ENCODE assay signal across 1 cellular context in genomic region chr9:114919611-114920010, GRCh38.
TF ChIP-seq lines count a peak whose summit lies in the region.

No MANE protein-coding gene starts in this region.

TF ChIP-seq in SK-N-SH treated with all-trans-retinoic acid at 6 μM for 48 hours, 23 proteins besides CTCF, POLR2A, EP300 and RAD21:
- TF ChIP-seq POU6F1 (CRISPR knock-in tag; IDR thresholded peaks at IDR 0.05; ENCODE audit: borderline replicate concordance, low read depth) (no peak), PATZ1 (CRISPR knock-in tag; IDR thresholded peaks at IDR 0.05; ENCODE audit: borderline replicate concordance) (no peak), ESRRG (CRISPR knock-in tag; IDR thresholded peaks at IDR 0.05) (no peak), ZNF70 (CRISPR knock-in tag; IDR thresholded peaks at IDR 0.05) (no peak), ZFP3 (CRISPR knock-in tag; IDR thresholded peaks at IDR 0.05) (no peak), PPARA (CRISPR knock-in tag; IDR thresholded peaks at IDR 0.05; ENCODE audit: borderline replicate concordance) (no peak), ZFP30 (CRISPR knock-in tag; IDR thresholded peaks at IDR 0.05) (no peak)
